17 cellular contexts compared by ENCODE assay signal in the genomic region with DNA sequence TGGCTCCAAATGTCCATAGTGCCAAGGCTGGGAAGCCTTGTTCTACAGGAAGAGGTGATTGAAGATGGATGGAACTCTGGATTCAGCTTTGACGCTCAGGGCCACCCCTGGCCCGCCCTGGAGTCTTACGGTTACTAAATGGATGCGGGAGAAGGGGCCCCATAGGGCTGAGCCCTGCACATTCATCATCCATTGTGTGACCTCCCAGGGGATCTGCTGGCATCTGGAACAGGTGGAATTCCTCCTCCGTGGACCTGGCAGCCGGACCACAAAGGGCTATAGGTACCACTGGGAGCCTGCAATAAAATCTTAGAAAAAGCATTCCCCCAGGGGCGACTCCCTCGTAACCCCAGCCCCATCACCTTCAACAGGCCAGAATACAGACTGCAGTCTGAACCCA.
"Had no signal": no experiment of that assay in that cellular context is flagged by ENCODE, and none has a peak within 500 bp of the region (broad histone marks: within the 10 kb centered on the region; RNA-seq: fewer than 3 reads in every experiment).

No MANE protein-coding gene starts in this region.

- H3K4me3 ChIP-seq: upper lobe of left lung had no signal

- DNase-seq: activated B cell treated with CpG ODN at 0.5 μM for 24 hours; activated CD4-positive, alpha-beta T cell treated with anti-CD3 and anti-CD28 coated beads for 48 hours; activated CD8-positive, alpha-beta T cell treated with anti-CD3 and anti-CD28 coated beads for 36 hours; activated gamma-delta T cell treated with Interleukin-2 at 50 U/mL for 16 hours; activated T-cell treated with anti-CD3 and anti-CD28 coated beads, Interleukin-2, amount 50 U/mL, for 48 hours; effector memory CD4-positive, alpha-beta T cell; islet precursor cell; mammary epithelial cell; naive B cell; small intestine; stimulated activated CD4-positive, alpha-beta T cell treated with anti-CD3 and anti-CD28 coated beads, Interleukin-4, amount 100 ng/mL, for 24 hours; T-helper 2 cell; upper lobe of left lung had no signal

- H3K27ac Mint-ChIP-seq: activated B cell treated with CpG ODN at 0.5 μM for 24 hours; activated naive CD8-positive, alpha-beta T cell; dendritic cell treated with granulocyte-macrophage colony-stimulating factor and Interleukin-4, amounts not matched to agents 40 ng/mL and 50 ng/mL, for 4 days; stimulated activated naive CD8-positive, alpha-beta T cell treated with anti-CD3 and anti-CD28 coated beads, Interleukin-15, Interleukin-2, amounts not matched to agents 100 ng/mL and 50 ng/mL, for 24 hours had no signal

- H3K9me3 Mint-ChIP-seq: activated B cell treated with CpG ODN at 0.5 μM for 24 hours; activated CD8-positive, alpha-beta T cell treated with anti-CD3 and anti-CD28 coated beads for 36 hours; dendritic cell treated with granulocyte-macrophage colony-stimulating factor and Interleukin-4, amounts not matched to agents 40 ng/mL and 50 ng/mL, for 4 days; naive B cell; stimulated activated naive CD8-positive, alpha-beta T cell treated with anti-CD3 and anti-CD28 coated beads, Interleukin-15, Interleukin-2, amounts not matched to agents 100 ng/mL and 50 ng/mL, for 24 hours had no signal

- H3K27me3 ChIP-seq: upper lobe of left lung had no signal

- H3K4me1 Mint-ChIP-seq: activated B cell treated with CpG ODN at 0.5 μM for 24 hours, naive B cell had no signal

- H3K9me3 ChIP-seq: upper lobe of left lung had no signal

- H3K27me3 Mint-ChIP-seq: activated B cell treated with CpG ODN at 0.5 μM for 24 hours; activated CD8-positive, alpha-beta T cell treated with anti-CD3 and anti-CD28 coated beads for 36 hours; activated naive CD8-positive, alpha-beta T cell; dendritic cell treated with granulocyte-macrophage colony-stimulating factor and Interleukin-4, amounts not matched to agents 40 ng/mL and 50 ng/mL, for 4 days; naive B cell; stimulated activated naive CD8-positive, alpha-beta T cell treated with anti-CD3 and anti-CD28 coated beads, Interleukin-15, Interleukin-2, amounts not matched to agents 100 ng/mL and 50 ng/mL, for 24 hours had no signal

- ATAC-seq: activated CD8-positive, alpha-beta T cell treated with anti-CD3 and anti-CD28 coated beads for 36 hours; left lobe of liver had no signal

- H3K4me3 Mint-ChIP-seq: activated B cell treated with CpG ODN at 0.5 μM for 24 hours; activated CD8-positive, alpha-beta T cell treated with anti-CD3 and anti-CD28 coated beads for 36 hours; activated naive CD8-positive, alpha-beta T cell; dendritic cell treated with granulocyte-macrophage colony-stimulating factor and Interleukin-4, amounts not matched to agents 40 ng/mL and 50 ng/mL, for 4 days; naive B cell; stimulated activated naive CD8-positive, alpha-beta T cell treated with anti-CD3 and anti-CD28 coated beads, Interleukin-15, Interleukin-2, amounts not matched to agents 100 ng/mL and 50 ng/mL, for 24 hours had no signal
